ENCODE assay signal across 8 cellular contexts in genomic region chr19:10380311-10381102, GRCh38. TPM values are rescaled to one million over a fixed set of nuclear protein-coding genes. Genes with fewer than 3 reads are reported as not detected.
DNase-seq lines count a peak whose midpoint lies in the region; ATAC-seq and TF ChIP-seq lines count a peak whose summit lies in the region.

TYK2 (minus strand) TSS chr19:10380572; CDS start chr19:10378406, 2,166 bp downstream.

- DNase-seq in CD8-positive, alpha-beta memory T cell, result peak; percentile 92 to 97 (median 97)
- DNase-seq in HS-5 (ENCODE audit: low read depth), result peak; percentile 98
- DNase-seq in NK-92 treated with Interleukin-12 subunit alpha and Interleukin-12 subunit beta, amount 100 ng/mL, for 24 hours (lab: John Stamatoyannopoulos, UW), result peak; percentile 100
- DNase-seq in activated CD8-positive, alpha-beta memory T cell treated with anti-CD3 and anti-CD28 coated beads for 24 hours, result peak; percentile 99
- peak; percentile 93 for DNase-seq in effector CD4-positive, alpha-beta T cell
- DNase-seq in lung (ENCODE audit: low spot score), result peak; percentile 97
- peak; percentile 92 to 93 (median 93) for DNase-seq in stimulated activated CD4-positive, alpha-beta T cell treated with anti-CD3 and anti-CD28 coated beads, TNF-alpha, amount 100 ng/mL, for 4 hours (ENCODE audit: low read depth in 3 of 3)

- H3K4me1 Mint-ChIP-seq in CD8-positive, alpha-beta memory T cell, result peaks cover 18 to 28% (median 27%) of the 10 kb centered on the region in 3 donors

- no peaks in the 10 kb centered on the region for H3K9me3 Mint-ChIP-seq in CD8-positive, alpha-beta memory T cell

- H3K27me3 Mint-ChIP-seq in CD8-positive, alpha-beta memory T cell, result no peaks in the 10 kb centered on the region

- peak within 1 kb of the TSS; percentile 91 for H3K4me3 ChIP-seq in CD8-positive, alpha-beta memory T cell (ENCODE audit: low read length)
- H3K4me3 ChIP-seq in lung, result peak within 1 kb of the TSS; percentile 94

- ATAC-seq in GM19468 (IDR thresholded peaks at IDR 0.05; ENCODE audit: extremely low read depth, unreplicated experiment) (peak; percentile 65), lung (ENCODE audit: insufficient read depth, low FRiP score) (peak; percentile 96)

- H3K4me3 Mint-ChIP-seq in CD8-positive, alpha-beta memory T cell, result peak within 1 kb of the TSS; percentile 90 to 97 (median 93)

- H3K9me3 ChIP-seq in CD8-positive, alpha-beta memory T cell (ENCODE audit: low read length), result no peaks in the 10 kb centered on the region
- H3K9me3 ChIP-seq in lung (ENCODE audit: control insufficient read depth in 2 of 2, insufficient read depth in 1 of 2, low read length in 1 of 2), result no peaks in the 10 kb centered on the region

- peaks cover 11% of the 10 kb centered on the region for H3K4me1 ChIP-seq in CD8-positive, alpha-beta memory T cell (ENCODE audit: insufficient read depth, low read length)
- H3K4me1 ChIP-seq in lung (ENCODE audit: control insufficient read depth in 2 of 2, insufficient read depth in 2 of 2, low read length in 2 of 2), result peaks cover 0 to 4% of the 10 kb centered on the region in 2 donors

- no peaks in the 10 kb centered on the region for H3K27me3 ChIP-seq in CD8-positive, alpha-beta memory T cell (ENCODE audit: insufficient read depth, low read length, poor library complexity, severe bottlenecking)
- no peaks in the 10 kb centered on the region for H3K27me3 ChIP-seq in lung (ENCODE audit: control insufficient read depth, insufficient read depth)

- peaks cover 6 to 30% (median 8%) of the 10 kb centered on the region in 3 donors for H3K36me3 Mint-ChIP-seq in CD8-positive, alpha-beta memory T cell

- WGBS in lung, 2 donors, result 0 to 1% methylated on average over 56 to 58 of the region's 58 CpGs

- H3K27ac Mint-ChIP-seq in CD8-positive, alpha-beta memory T cell, result peak within 1 kb of the TSS; percentile 86 to 99 (median 97)

- H3K27ac ChIP-seq in CD8-positive, alpha-beta memory T cell (ENCODE audit: low read depth, low read length), result peak within 1 kb of the TSS; percentile 90
- peak within 1 kb of the TSS; percentile 86 to 88 for H3K27ac ChIP-seq in lung (ENCODE audit: low read depth in 1 of 2, low read length in 1 of 2)

- POLR2A ChIA-PET in CD8-positive, alpha-beta memory T cell (lab: Charles Lee), result interaction anchor here (0.6 to 2.0 kb wide), 8 partner anchors 10 to 347 kb away, joined by 3 to 10 read pairs (median 4); partner anchors contain the start of genes CDC37, ICAM1, ICAM5 and RAVER1

- no peak for TF ChIP-seq CTCF in lung (IDR thresholded peaks at IDR 0.05; ENCODE audit: control extremely low read depth, extremely low read depth)

- no peaks in the 10 kb centered on the region for H3K36me3 ChIP-seq in CD8-positive, alpha-beta memory T cell (ENCODE audit: insufficient read depth, low read length)
- peaks cover 4 to 9% of the 10 kb centered on the region in 2 donors for H3K36me3 ChIP-seq in lung (ENCODE audit: control insufficient read depth in 2 of 2, insufficient read depth in 2 of 2, low read length in 2 of 2)

- CTCF ChIA-PET in CD8-positive, alpha-beta memory T cell (lab: Charles Lee), result interaction anchor here (0.6 to 14.7 kb wide), 10 partner anchors 8 to 395 kb away, joined by 3 to 355 read pairs (median 4); partner anchors contain the start of gene ICAM1

RNA-seq across cellular contexts. Expression of gene TYK2, which starts in this region (rescaled TPM):
- total RNA-seq in CD8-positive, alpha-beta memory T cell, result 100 to 1,000 TPM; 210 to 212 TPM
- 74.4 TPM for polyA plus RNA-seq in CD8-positive, alpha-beta memory T cell
- total RNA-seq in lung, result 100 to 1,000 TPM; 102 to 175 TPM
- 100 to 1,000 TPM; 137 to 162 TPM for polyA plus RNA-seq in lung

Comparison
In these comparisons a context has a peak if more than half of its experiments do, and no peak if none do; other contexts are left out.
1. Peak in every context shown above with its lines: DNase-seq, ATAC-seq, H3K4me3 ChIP-seq and H3K27ac ChIP-seq.